26 cellular contexts compared by ENCODE assay signal in the genomic region with DNA sequence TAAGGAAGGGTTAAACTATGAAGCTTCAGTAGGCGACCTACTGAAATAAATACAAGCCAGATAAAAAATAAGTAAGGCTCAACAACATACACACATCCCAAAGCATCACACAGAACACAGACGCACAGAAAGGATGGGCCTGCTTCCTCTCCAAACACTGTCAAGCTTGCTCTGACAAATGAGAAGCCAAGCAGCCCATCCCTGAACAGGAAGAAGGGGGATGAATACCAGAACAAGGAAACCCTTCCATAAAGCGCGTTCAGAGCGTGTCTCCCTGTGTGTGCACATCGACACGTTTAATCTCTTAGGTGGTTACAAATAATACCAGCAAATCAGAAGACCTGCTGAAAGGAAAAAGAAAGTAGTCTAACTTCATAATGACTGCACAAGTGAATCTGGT. TPM values are rescaled to one million over a fixed set of nuclear protein-coding genes. Genes with fewer than 3 reads are reported as not detected.
A peak's percentile ranks its signal among the peaks of the same experiment; 100 is the strongest.
DNase-seq lines count a peak whose midpoint lies in the region; ATAC-seq, FAIRE-seq and TF ChIP-seq lines count a peak whose summit lies in the region.
"Had no signal": no experiment of that assay in that cellular context is flagged by ENCODE, and none has a peak within 500 bp of the region (broad histone marks: within the 10 kb centered on the region; RNA-seq: fewer than 3 reads in every experiment).

No MANE protein-coding gene starts in this region.

- no peak overlapping the region for H3K27ac ChIP-seq in ovary
- H3K27ac ChIP-seq: adrenal gland, C4-2B, left lung, thyroid gland had no signal

- peak; percentile 15 to 17 for DNase-seq in Kasumi-1 (lab: John Stamatoyannopoulos, UW)
- DNase-seq in amniotic epithelial cell (ENCODE audit: low read depth): peak; percentile 53
- peak; percentile 34 for DNase-seq in fibroblast of villous mesenchyme (ENCODE audit: low read depth)
- no peak for DNase-seq in mucosa of descending colon
- no peak for DNase-seq in ovary
- DNase-seq in EL: no peak
- no peak for DNase-seq in NOMO-1 treated with dmso at 0.1 percent for 144 hours (lab: John Stamatoyannopoulos, UW; ENCODE audit: unreplicated experiment)
- no peak for DNase-seq in GM12891 (ENCODE audit: insufficient read length, low spot score)
- DNase-seq: activated naive CD4-positive, alpha-beta T cell; activated T-cell treated with anti-CD3 and anti-CD28 coated beads, Interleukin-2, amount 50 U/mL, for 4 hours; adrenal gland; effector memory CD4-positive, alpha-beta T cell; left lung; NCI-H1092 treated with DMSO at 0.1 percent for 48 hours; NCI-H1930; NCI-H345; NCI-H774; nephron progenitor cell; sigmoid colon; stimulated activated CD4-positive, alpha-beta T cell treated with anti-CD3 and anti-CD28 coated beads, Interleukin-15, amount 100 ng/mL, for 24 hours; T-helper 9 cell; thyroid gland had no signal

- TF ChIP-seq CTCF in fibroblast of villous mesenchyme (IDR thresholded peaks at IDR 0.05; ENCODE audit: insufficient read depth, low read depth, low read length) (no peak), mucosa of descending colon (IDR thresholded peaks at IDR 0.05) (no peak), ovary (IDR thresholded peaks at IDR 0.05) (no peak)

- peak; percentile 65 for ATAC-seq in mucosa of descending colon
- ATAC-seq: activated T-cell treated with anti-CD3 and anti-CD28 coated beads, Interleukin-2, amount 50 U/mL, for 4 hours; HepG2; left lung had no signal

- H3K27me3 ChIP-seq in ovary: no peaks in the 10 kb centered on the region
- H3K27me3 ChIP-seq: adrenal gland, left lung, sigmoid colon, thyroid gland had no signal

- H3K36me3 ChIP-seq in mucosa of descending colon (ENCODE audit: low read depth): no peaks in the 10 kb centered on the region
- no peaks in the 10 kb centered on the region for H3K36me3 ChIP-seq in ovary
- H3K36me3 ChIP-seq: adrenal gland, left lung, sigmoid colon, thyroid gland had no signal

- no peaks in the 10 kb centered on the region for H3K4me1 ChIP-seq in mucosa of descending colon (ENCODE audit: low read depth)
- no peaks in the 10 kb centered on the region for H3K4me1 ChIP-seq in ovary (ENCODE audit: insufficient read depth)
- H3K4me1 ChIP-seq: adrenal gland, thyroid gland had no signal

- intact Hi-C loops in mucosa of descending colon (cut with DNase I, micrococcal nuclease): no loop called here
- intact Hi-C loops in ovary (cut with DNase I): no loop called here

- TF ChIP-seq POLR2A in ovary (IDR thresholded peaks at IDR 0.05): no peak
- TF ChIP-seq POLR2A in GM12891 (IDR thresholded peaks at IDR 0.05; ENCODE audit: low read depth, low read length): no peak

- H3K4me3 ChIP-seq in fibroblast of villous mesenchyme (ENCODE audit: low read depth, low read length) (no peak overlapping the region), mucosa of descending colon (no peak overlapping the region), ovary (no peak overlapping the region)
- H3K4me3 ChIP-seq: adrenal gland, left lung, sigmoid colon, thyroid gland had no signal

- WGBS in ovary, 3 donors: 11 to 18% (median 13%) methylated on average over 7 of the region's 7 CpGs

- TF ChIP-seq EP300 in ovary (IDR thresholded peaks at IDR 0.05): no peak

- no peaks in the 10 kb centered on the region for H3K9me3 ChIP-seq in mucosa of descending colon
- no peaks in the 10 kb centered on the region for H3K9me3 ChIP-seq in ovary
- H3K9me3 ChIP-seq: adrenal gland, left lung, sigmoid colon, thyroid gland had no signal

- no peak for FAIRE-seq in GM12891 (lab: Jason Lieb, UNC)
- FAIRE-seq: colon, D721Med, HepG2 had no signal

TF ChIP-seq in GM12891, 5 proteins besides CTCF, POLR2A, EP300 and RAD21:
- TF ChIP-seq POU2F2 (IDR thresholded peaks at IDR 0.05; ENCODE audit: low read depth, low read length): no peak
- TF ChIP-seq POLR2AphosphoS5 (IDR thresholded peaks at IDR 0.05; ENCODE audit: low read depth, low read length): no peak
- no peak for TF ChIP-seq TAF1 (IDR thresholded peaks at IDR 0.05; ENCODE audit: low read depth, low read length)
- no peak for TF ChIP-seq SPI1 (IDR thresholded peaks at IDR 0.05; ENCODE audit: low read depth, low read length)

RNA-seq across cellular contexts. Expression of a gene that starts 27.1 kb away (rescaled TPM):
- 33.5 and 72.5 TPM in 2 replicates for total RNA-seq in fibroblast of villous mesenchyme
- 10 to 100 TPM; 36.1 to 65.6 (median 50.6) TPM for total RNA-seq in mucosa of descending colon
- total RNA-seq in ovary: 10 to 100 TPM in 6 of 7 donors, 1 to 10 TPM in 1; 8.4 to 51.0 (median 27.4) TPM
- polyA plus RNA-seq in ovary: 10 to 100 TPM in 1 of 2 donors, 1 to 10 TPM in 1; 9.0 to 18.6 TPM
- polyA plus RNA-seq in GM12891 (2012; ENCODE audit: low read depth, missing spikeins): 2.8 TPM

Comparison
In these comparisons a context has a peak if more than half of its experiments do, and no peak if none do; other contexts are left out.
1. DNase-seq: peak in Kasumi-1 (2 of 2), amniotic epithelial cell (single experiment) and fibroblast of villous mesenchyme (single experiment); none in mucosa of descending colon (0 of 3), ovary (0 of 5), EL (single experiment), NOMO-1 treated with dmso at 0.1 percent for 144 hours (single experiment) and GM12891 (single experiment).